Comparison of ENCODE assay signal across 7 cellular contexts in the genomic region with DNA sequence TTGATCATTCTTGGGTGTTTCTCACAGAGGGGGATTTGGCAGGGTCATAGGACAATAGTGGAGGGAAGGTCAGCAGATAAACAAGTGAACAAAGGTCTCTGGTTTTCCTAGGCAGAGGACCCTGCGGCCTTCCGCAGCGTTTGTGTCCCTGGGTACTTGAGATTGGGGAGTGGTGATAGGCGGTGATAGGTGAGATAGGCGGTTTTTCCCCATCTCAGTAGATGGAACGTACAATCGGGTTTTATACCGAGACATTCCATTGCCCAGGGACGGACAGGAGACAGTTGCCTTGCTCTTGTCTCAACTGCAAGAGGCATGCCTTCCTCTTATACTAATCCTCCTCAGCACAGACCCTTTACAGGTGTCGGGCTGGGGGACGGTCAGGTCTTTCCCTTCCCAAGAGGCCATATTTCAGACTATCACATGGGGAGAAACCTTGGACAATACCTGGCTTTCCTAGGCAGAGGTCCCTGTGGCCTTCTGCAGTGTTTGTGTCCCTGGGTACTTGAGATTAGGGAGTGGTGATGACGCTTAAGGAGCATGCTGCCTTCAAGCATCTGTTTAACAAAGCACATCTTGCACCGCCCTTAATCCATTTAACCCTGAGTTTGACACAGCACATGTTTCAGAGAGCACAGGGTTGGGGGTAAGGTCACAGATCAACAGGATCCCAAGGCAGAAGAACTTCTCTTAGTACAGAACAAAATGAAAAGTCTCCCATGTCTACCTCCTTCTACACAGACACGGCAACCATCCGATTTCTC.
A peak's percentile ranks its signal among the peaks of the same experiment; 100 is the strongest.
DNase-seq lines count a peak whose midpoint lies in the region; ATAC-seq and TF ChIP-seq lines count a peak whose summit lies in the region.
"Not testable (repeated sequence)": the region's sequence is repeated elsewhere in the genome, so short reads cannot be mapped to it uniquely, and the experiment has no call there.

No MANE protein-coding gene starts in this region.

- intact Hi-C loops in Caco-2 (cut with micrococcal nuclease; ENCODE audit: unreplicated experiment), result not testable (repeated sequence)
- intact Hi-C loops in activated CD4-positive, alpha-beta T cell treated with anti-CD3 and anti-CD28 coated beads for 36 hours (cut with DNase I, micrococcal nuclease), result loop anchor here in 1 of 2 experiments (1.0 to 2.0 kb wide), 2 partner anchors 13 to 39 kb away; a partner anchor contains a TSS

- peaks cover 64% of the 10 kb centered on the region for H3K36me3 Mint-ChIP-seq in Caco-2 (ENCODE audit: insufficient read depth, unreplicated experiment)
- H3K36me3 Mint-ChIP-seq in activated CD4-positive, alpha-beta T cell treated with anti-CD3 and anti-CD28 coated beads for 36 hours (ENCODE audit: low read depth); activated naive CD8-positive, alpha-beta T cell: not testable (repeated sequence)
- peaks cover 27% of the 10 kb centered on the region for H3K36me3 Mint-ChIP-seq in nephron (ENCODE audit: low read depth)

- peak overlapping the region; percentile 57 for H3K9ac ChIP-seq in HUES6 (ENCODE audit: low read length)
- H3K9ac ChIP-seq in NT2/D1 (ENCODE audit: insufficient read length, low read depth), result not testable (repeated sequence)

- H3K27ac ChIP-seq in HUES6 (ENCODE audit: low read depth, low read length), result not testable (repeated sequence)
- H3K27ac ChIP-seq in foreskin keratinocyte, result peak overlapping the region; percentile 88

- H3K36me3 ChIP-seq in Caco-2 (ENCODE audit: control insufficient read depth, insufficient read depth, low read length); HUES6 (ENCODE audit: control insufficient read depth, insufficient read depth, low read length); NT2/D1 (ENCODE audit: insufficient read depth, insufficient read length, low read length): not testable (repeated sequence)

- not testable (repeated sequence) for DNase-seq in Caco-2; NT2/D1 (ENCODE audit: low read depth, low spot score); activated CD4-positive, alpha-beta T cell treated with anti-CD3 and anti-CD28 coated beads for 36 hours; foreskin keratinocyte

- H3K4me3 ChIP-seq in Caco-2 (ENCODE audit: low read depth, low read length), result not testable (repeated sequence)
- peak overlapping the region; percentile 30; the same call in 1 of the 2 replicates for H3K4me3 ChIP-seq in HUES6 (ENCODE audit: low read depth, low read length)
- peak overlapping the region; percentile 18 for H3K4me3 ChIP-seq in NT2/D1 (ENCODE audit: insufficient read length, low read depth)

- H3K9me3 ChIP-seq in Caco-2; HUES6 (ENCODE audit: control insufficient read depth, insufficient read depth, low read depth, low read length): not testable (repeated sequence)
- peaks cover 12% of the 10 kb centered on the region; the same call in 1 of the 2 replicates for H3K9me3 ChIP-seq in NT2/D1 (ENCODE audit: insufficient read depth, low read length)

- not testable (repeated sequence) for TF ChIP-seq CTCF in Caco-2 (IDR thresholded peaks at IDR 0.05; ENCODE audit: insufficient read depth in 1 of 2, low read depth in 1 of 2, low read length in 1 of 2, severe bottlenecking in 1 of 2, unreplicated experiment in 1 of 2); foreskin keratinocyte (conservative IDR thresholded peaks at IDR 0.05); nephron (IDR thresholded peaks at IDR 0.05; ENCODE audit: unreplicated experiment in 3 of 3)

- H3K4me3 Mint-ChIP-seq in Caco-2 (ENCODE audit: unreplicated experiment), result peak overlapping the region; percentile 89
- peak overlapping the region; percentile 79 for H3K4me3 Mint-ChIP-seq in activated CD4-positive, alpha-beta T cell treated with anti-CD3 and anti-CD28 coated beads for 36 hours
- peak overlapping the region; percentile 59 for H3K4me3 Mint-ChIP-seq in activated naive CD8-positive, alpha-beta T cell
- peak overlapping the region; percentile 82 to 89 (median 87) for H3K4me3 Mint-ChIP-seq in nephron

- not testable (repeated sequence) for H3K9me3 Mint-ChIP-seq in Caco-2 (ENCODE audit: unreplicated experiment); activated CD4-positive, alpha-beta T cell treated with anti-CD3 and anti-CD28 coated beads for 36 hours (ENCODE audit: low read depth); activated naive CD8-positive, alpha-beta T cell (ENCODE audit: low read depth); nephron

- POLR2A ChIA-PET in Caco-2 (lab: Charles Lee), result interaction anchor here (5.1 kb wide), 1 partner anchor 68 kb away, joined by 57 read pairs; a partner anchor contains a TSS
- POLR2A ChIA-PET in activated CD4-positive, alpha-beta T cell treated with anti-CD3 and anti-CD28 coated beads for 36 hours (lab: Charles Lee), result interaction anchor here (2.2 to 3.4 kb wide), 5 partner anchors 12 to 68 kb away, joined by 22 to 103 read pairs (median 33); a partner anchor contains a TSS

- H3K4me1 Mint-ChIP-seq in Caco-2 (ENCODE audit: low read depth, unreplicated experiment) (peaks cover 18% of the 10 kb centered on the region), nephron (peaks cover 29% of the 10 kb centered on the region)
- H3K4me1 Mint-ChIP-seq in activated CD4-positive, alpha-beta T cell treated with anti-CD3 and anti-CD28 coated beads for 36 hours, result peaks cover 26% of the 10 kb centered on the region
- peaks cover 36% of the 10 kb centered on the region for H3K4me1 Mint-ChIP-seq in activated naive CD8-positive, alpha-beta T cell (ENCODE audit: low read depth)

- peak overlapping the region; percentile 97 for H3K27ac Mint-ChIP-seq in Caco-2 (ENCODE audit: unreplicated experiment)
- peak overlapping the region; percentile 73 for H3K27ac Mint-ChIP-seq in activated CD4-positive, alpha-beta T cell treated with anti-CD3 and anti-CD28 coated beads for 36 hours
- peak overlapping the region; percentile 64 for H3K27ac Mint-ChIP-seq in activated naive CD8-positive, alpha-beta T cell
- peak overlapping the region; percentile 95 to 100 (median 97) for H3K27ac Mint-ChIP-seq in nephron

- not testable (repeated sequence) for H3K27me3 ChIP-seq in Caco-2 (replicated peaks; ENCODE audit: control insufficient read depth, insufficient read depth, low read length); HUES6 (ENCODE audit: control insufficient read depth, insufficient read depth, low read length); NT2/D1 (ENCODE audit: insufficient read depth, insufficient read length); foreskin keratinocyte

- not testable (repeated sequence) for BruUV-seq in Caco-2 (replicated peaks; lab: Mats Ljungman, UMichigan)

- not testable (repeated sequence) for H3K27me3 Mint-ChIP-seq in Caco-2 (ENCODE audit: insufficient read depth, unreplicated experiment); activated CD4-positive, alpha-beta T cell treated with anti-CD3 and anti-CD28 coated beads for 36 hours; activated naive CD8-positive, alpha-beta T cell; nephron (ENCODE audit: low read depth)

- CTCF ChIA-PET in Caco-2 (lab: Charles Lee), result not testable (repeated sequence)
- CTCF ChIA-PET in activated CD4-positive, alpha-beta T cell treated with anti-CD3 and anti-CD28 coated beads for 36 hours (lab: Charles Lee), result interaction anchor here (3.4 kb wide), 1 partner anchor 10 kb away, joined by 24 read pairs; a partner anchor contains a TSS

- ATAC-seq in activated CD4-positive, alpha-beta T cell treated with anti-CD3 and anti-CD28 coated beads for 36 hours; foreskin keratinocyte: not testable (repeated sequence)

- H3K4me1 ChIP-seq in Caco-2 (peaks cover 11% of the 10 kb centered on the region; the same call in 1 of the 2 replicates), foreskin keratinocyte (peaks cover 13% of the 10 kb centered on the region)
- not testable (repeated sequence) for H3K4me1 ChIP-seq in HUES6 (ENCODE audit: control insufficient read depth, insufficient read depth, low read length); NT2/D1 (ENCODE audit: insufficient read depth, insufficient read length)
